ENCODE assay signal across 8 cellular contexts in genomic region chr2:197306691-197307030, GRCh38. TPM values are rescaled to one million over a fixed set of nuclear protein-coding genes. Genes with fewer than 3 reads are reported as not detected.
DNase-seq lines count a peak whose midpoint lies in the region; ATAC-seq lines count a peak whose summit lies in the region.

No MANE protein-coding gene starts in this region.

- peaks cover 79% of the 10 kb centered on the region for H3K4me1 ChIP-seq in CD4-positive, CD25-positive, alpha-beta regulatory T cell (ENCODE audit: control insufficient read depth, insufficient read depth, low read length, poor library complexity, severe bottlenecking)
- H3K4me1 ChIP-seq in naive thymus-derived CD4-positive, alpha-beta T cell (ENCODE audit: control insufficient read depth in 2 of 2, insufficient read depth in 2 of 2, low read length in 2 of 2), result peaks cover 68 to 69% of the 10 kb centered on the region in 2 donors

- no peaks in the 10 kb centered on the region for H3K27me3 Mint-ChIP-seq in CD4-positive, CD25-positive, alpha-beta regulatory T cell
- H3K27me3 Mint-ChIP-seq in naive thymus-derived CD4-positive, alpha-beta T cell, result no peaks in the 10 kb centered on the region

- peaks cover 33 to 78% (median 66%) of the 10 kb centered on the region in 4 donors for H3K4me1 Mint-ChIP-seq in CD4-positive, CD25-positive, alpha-beta regulatory T cell
- peaks cover 37 to 77% (median 69%) of the 10 kb centered on the region in 7 donors for H3K4me1 Mint-ChIP-seq in naive thymus-derived CD4-positive, alpha-beta T cell

- H3K36me3 Mint-ChIP-seq in CD4-positive, CD25-positive, alpha-beta regulatory T cell, result peaks cover 10% of the 10 kb centered on the region
- H3K36me3 Mint-ChIP-seq in naive thymus-derived CD4-positive, alpha-beta T cell, result peaks cover 4 to 44% (median 9%) of the 10 kb centered on the region in 5 donors

- POLR2A ChIA-PET in naive thymus-derived CD4-positive, alpha-beta T cell (lab: Charles Lee), result interaction anchor here (0.7 to 13.4 kb wide), 10 partner anchors 10 to 334 kb away, joined by 3 to 250 read pairs (median 21); no protein-coding TSS in a partner anchor

- H3K27ac Mint-ChIP-seq in CD4-positive, CD25-positive, alpha-beta regulatory T cell, result peak overlapping the region; percentile 96 to 98 (median 97)
- peak overlapping the region; percentile 90 to 99 (median 95) for H3K27ac Mint-ChIP-seq in naive thymus-derived CD4-positive, alpha-beta T cell

- ATAC-seq in CD4-positive, CD25-positive, alpha-beta regulatory T cell (ENCODE audit: low read depth in 2 of 2), result no peak
- ATAC-seq in naive thymus-derived CD4-positive, alpha-beta T cell, result no peak
- ATAC-seq in HG03139 (IDR thresholded peaks at IDR 0.05; ENCODE audit: unreplicated experiment) (no peak), esophagus mucosa (no peak)

- in situ Hi-C loops in T47D (cut with HindIII; ENCODE audit: low pct_unique_long_range_greater_than_20kb, low sequenced_read_pairs), result no loop called here

- H3K36me3 ChIP-seq in CD4-positive, CD25-positive, alpha-beta regulatory T cell (ENCODE audit: control insufficient read depth, insufficient read depth, low read length), result no peaks in the 10 kb centered on the region
- peaks cover 0 to 4% (median 0%) of the 10 kb centered on the region in 3 experiments for H3K36me3 ChIP-seq in naive thymus-derived CD4-positive, alpha-beta T cell (ENCODE audit: control insufficient read depth in 2 of 3, insufficient read depth in 3 of 3, low read length in 3 of 3)

- peak overlapping the region; percentile 88 for H3K27ac ChIP-seq in CD4-positive, CD25-positive, alpha-beta regulatory T cell (ENCODE audit: insufficient read depth, low read length, poor library complexity, severe bottlenecking)
- H3K27ac ChIP-seq in naive thymus-derived CD4-positive, alpha-beta T cell (ENCODE audit: low read depth, low read length), result peak overlapping the region; percentile 85

- intact Hi-C loops in naive thymus-derived CD4-positive, alpha-beta T cell (cut with micrococcal nuclease), result loop anchor here in 1 of 2 donors (5.0 to 10.0 kb wide), 4 partner anchors 191 to 1132 kb away; partner anchors contain the start of genes HSPD1, PGAP1 and STK17B

- peak overlapping the region; percentile 95 to 99 (median 97) for H3K4me3 Mint-ChIP-seq in CD4-positive, CD25-positive, alpha-beta regulatory T cell
- peak overlapping the region; percentile 85 to 98 (median 94) for H3K4me3 Mint-ChIP-seq in naive thymus-derived CD4-positive, alpha-beta T cell

- no peaks in the 10 kb centered on the region for H3K9me3 ChIP-seq in CD4-positive, CD25-positive, alpha-beta regulatory T cell (ENCODE audit: control insufficient read depth in 2 of 2, low read length in 2 of 2)
- no peaks in the 10 kb centered on the region for H3K9me3 ChIP-seq in naive thymus-derived CD4-positive, alpha-beta T cell (ENCODE audit: control insufficient read depth in 2 of 3, low read length in 3 of 3)

- peak in 1 of 3 donors; percentile 67 for DNase-seq in CD4-positive, CD25-positive, alpha-beta regulatory T cell
- DNase-seq in NCI-H1694 (lab: John Stamatoyannopoulos, UW), result peak; percentile 39
- peak; percentile 37 to 60 for DNase-seq in T47D (ENCODE audit: low read depth in 1 of 2, low spot score in 1 of 2)
- DNase-seq in naive thymus-derived CD4-positive, alpha-beta T cell, result peak in 2 of 9 donors; percentile 29 to 54
- no peak for DNase-seq in NOMO-1 treated with dmso at 0.1 percent for 144 hours (lab: John Stamatoyannopoulos, UW; ENCODE audit: unreplicated experiment)
- no peak for DNase-seq in NCI-H1105 (lab: John Stamatoyannopoulos, UW)

- H3K4me3 ChIP-seq in CD4-positive, CD25-positive, alpha-beta regulatory T cell (ENCODE audit: low read depth, low read length), result peak overlapping the region; percentile 96
- H3K4me3 ChIP-seq in naive thymus-derived CD4-positive, alpha-beta T cell (ENCODE audit: low read length), result peak overlapping the region; percentile 90

- CTCF ChIA-PET in naive thymus-derived CD4-positive, alpha-beta T cell (lab: Charles Lee), result interaction anchor here (0.6 to 7.3 kb wide), 4 partner anchors 20 to 195 kb away, joined by 3 to 76 read pairs (median 11); no protein-coding TSS in a partner anchor

- no peaks in the 10 kb centered on the region for H3K9me3 Mint-ChIP-seq in CD4-positive, CD25-positive, alpha-beta regulatory T cell
- no peaks in the 10 kb centered on the region for H3K9me3 Mint-ChIP-seq in naive thymus-derived CD4-positive, alpha-beta T cell

- H3K27me3 ChIP-seq in CD4-positive, CD25-positive, alpha-beta regulatory T cell (ENCODE audit: control insufficient read depth, insufficient read depth, low read length), result no peaks in the 10 kb centered on the region
- no peaks in the 10 kb centered on the region for H3K27me3 ChIP-seq in naive thymus-derived CD4-positive, alpha-beta T cell (ENCODE audit: control insufficient read depth in 2 of 2, insufficient read depth in 2 of 2, low read length in 2 of 2)

RNA-seq across cellular contexts. Expression of gene ANKRD44, which starts 3.9 kb away (rescaled TPM):
- total RNA-seq in CD4-positive, CD25-positive, alpha-beta regulatory T cell, result 301 TPM
- polyA plus RNA-seq in CD4-positive, CD25-positive, alpha-beta regulatory T cell, result 100 to 1,000 TPM in 1 of 4 donors, 10 to 100 TPM in 3; 69.6 to 104 (median 82.8) TPM
- 100 to 1,000 TPM; 234 to 296 (median 291) TPM for total RNA-seq in naive thymus-derived CD4-positive, alpha-beta T cell
- 10 to 100 TPM; 88.6 to 95.4 TPM for polyA plus RNA-seq in naive thymus-derived CD4-positive, alpha-beta T cell
- 6.8 TPM for total RNA-seq in esophagus mucosa

Comparison
In these comparisons a context has a peak if more than half of its experiments do, and no peak if none do; other contexts are left out.
1. DNase-seq: peak in NCI-H1694 (single experiment) and T47D (2 of 2); none in NOMO-1 treated with dmso at 0.1 percent for 144 hours (single experiment) and NCI-H1105 (single experiment).
2. RNA of gene ANKRD44, which starts 3.9 kb away (total RNA-seq): 301 TPM in CD4-positive, CD25-positive, alpha-beta regulatory T cell (single experiment) and 234 to 296 TPM in naive thymus-derived CD4-positive, alpha-beta T cell; 6.8 TPM in esophagus mucosa (single experiment); every median in the first group is over 10 times any median in the second.